In genomic region chr20:57586943-57587277, GRCh38 we compare ENCODE assay signal across 31 cellular contexts. TPM values are rescaled to one million over a fixed set of nuclear protein-coding genes. Genes with fewer than 3 reads are reported as not detected.
"Had no signal": no experiment of that assay in that cellular context is flagged by ENCODE, and none has a peak within 500 bp of the region (broad histone marks: within the 10 kb centered on the region; RNA-seq: fewer than 3 reads in every experiment).

No MANE protein-coding gene starts in this region.

- H3K27ac ChIP-seq: ascending aorta, breast epithelium, cardiac muscle cell, coronary artery, dorsolateral prefrontal cortex, esophagus muscularis mucosa, foreskin keratinocyte, gastrocnemius medialis, VCaP had no signal

- H3K4me3 ChIP-seq: ascending aorta, breast epithelium, cardiac muscle cell, coronary artery, dorsolateral prefrontal cortex, esophagus muscularis mucosa, gastrocnemius medialis had no signal

- H3K36me3 ChIP-seq: ascending aorta, breast epithelium, cardiac muscle cell, esophagus muscularis mucosa, gastrocnemius medialis had no signal

- H3K9me3 ChIP-seq: ascending aorta, gastrocnemius medialis had no signal

- H3K4me1 ChIP-seq: breast epithelium, foreskin keratinocyte had no signal

- DNase-seq: activated CD4-positive, alpha-beta memory T cell treated with anti-CD3 and anti-CD28 coated beads, Interleukin-2, amount 10 ng/mL, durations not matched to agents 7 days and 5 days; activated CD4-positive, alpha-beta T cell treated with anti-CD3 and anti-CD28 coated beads for 1 hour; activated CD4-positive, alpha-beta T cell treated with anti-CD3 and anti-CD28 coated beads for 4 hours; activated CD4-positive, alpha-beta T cell treated with anti-CD3 and anti-CD28 coated beads, Interleukin-2, amount 10 ng/mL, durations not matched to agents 7 days and 5 days; activated CD4-positive, alpha-beta T cell treated with anti-CD3 and anti-CD28 coated beads, Interleukin-2, amount 50 U/mL, for 4 hours; activated CD8-positive, alpha-beta memory T cell treated with anti-CD3 and anti-CD28 coated beads, Interleukin-2, amount 50 U/mL, for 48 hours; activated gamma-delta T cell; activated naive CD4-positive, alpha-beta T cell; activated naive CD4-positive, alpha-beta T cell treated with anti-CD3 and anti-CD28 coated beads, Interleukin-2, amount 10 ng/mL, durations not matched to agents 7 days and 5 days; activated naive CD8-positive, alpha-beta T cell treated with anti-CD3 and anti-CD28 coated beads, Interleukin-2, amount 10 ng/mL, durations not matched to agents 7 days and 5 days; activated T-cell treated with anti-CD3 and anti-CD28 coated beads for 4 hours; activated T-cell treated with anti-CD3 and anti-CD28 coated beads, Interleukin-2, amount 50 U/mL, for 24 hours; activated T-cell treated with anti-CD3 and anti-CD28 coated beads, Interleukin-2, amount 50 U/mL, for 72 hours; central memory CD4-positive, alpha-beta T cell; cerebellar nuclear complex; dorsolateral prefrontal cortex; effector memory CD4-positive, alpha-beta T cell; erythroblast; foreskin keratinocyte; gastrocnemius medialis; glutamatergic neuron; T-helper 1 cell; T-helper 17 cell had no signal

- H3K27me3 ChIP-seq: ascending aorta, cardiac muscle cell had no signal

- ATAC-seq: activated naive CD4-positive, alpha-beta T cell treated with anti-CD3 and anti-CD28 coated beads, Interleukin-2, amount 50 U/mL, for 72 hours; activated T-cell treated with anti-CD3 and anti-CD28 coated beads, Interleukin-2, amount 50 U/mL, for 72 hours; foreskin keratinocyte; T-helper 17 cell; WTC11 had no signal

RNA-seq across cellular contexts. Expression of gene PCK1, which starts 26.0 kb away (rescaled TPM):
- total RNA-seq: activated CD4-positive, alpha-beta memory T cell treated with anti-CD3 and anti-CD28 coated beads, Interleukin-2, amount 10 ng/mL, durations not matched to agents 7 days and 5 days; activated CD4-positive, alpha-beta T cell treated with anti-CD3 and anti-CD28 coated beads, Interleukin-2, amount 10 ng/mL, durations not matched to agents 7 days and 5 days; activated naive CD4-positive, alpha-beta T cell treated with anti-CD3 and anti-CD28 coated beads, Interleukin-2, amount 50 U/mL, for 72 hours; activated naive CD8-positive, alpha-beta T cell treated with anti-CD3 and anti-CD28 coated beads, Interleukin-2, amount 10 ng/mL, durations not matched to agents 7 days and 5 days; activated T-cell treated with anti-CD3 and anti-CD28 coated beads, Interleukin-2, amount 50 U/mL, for 72 hours; foreskin keratinocyte; T-helper 17 cell had no signal
- polyA plus RNA-seq: cardiac muscle cell, foreskin keratinocyte had no signal

RNA-seq across cellular contexts. Expression of gene ZBP1, which starts 33.3 kb away (rescaled TPM):
- total RNA-seq: ascending aorta, cardiac muscle cell, foreskin keratinocyte, gastrocnemius medialis, WTC11 had no signal
- polyA plus RNA-seq: cardiac muscle cell had no signal
